11 cellular contexts compared by ENCODE assay signal in genomic region chr3:58047806-58048205, GRCh38. TPM values are rescaled to one million over a fixed set of nuclear protein-coding genes. Genes with fewer than 3 reads are reported as not detected.
A peak's percentile ranks its signal among the peaks of the same experiment; 100 is the strongest.
DNase-seq lines count a peak whose midpoint lies in the region; ATAC-seq, FAIRE-seq and TF ChIP-seq lines count a peak whose summit lies in the region.
"Had no signal": no experiment of that assay in that cellular context is flagged by ENCODE, and none has a peak within 500 bp of the region (broad histone marks: within the 10 kb centered on the region; RNA-seq: fewer than 3 reads in every experiment).

No MANE protein-coding gene starts in this region.

- TF ChIP-seq POLR2A in HepG2 (IDR thresholded peaks at IDR 0.05; ENCODE audit: insufficient read depth in 1 of 2, low read depth in 2 of 2, low read length in 2 of 2): no peak

- H3K4me3 ChIP-seq in brain microvascular endothelial cell (ENCODE audit: low read depth, low read length): no peak overlapping the region
- H3K4me3 ChIP-seq in HepG2 (replicated peaks in 1 of 3; ENCODE audit: insufficient read depth in 1 of 3, low read depth in 2 of 3, low read length in 3 of 3): no peak overlapping the region

- H2AFZ ChIP-seq in HepG2 (ENCODE audit: low read length): no peak overlapping the region

- peaks cover 100% of the 10 kb centered on the region for H3K79me2 ChIP-seq in HepG2 (ENCODE audit: insufficient read depth, low read length)

- H3K4me2 ChIP-seq in HepG2 (ENCODE audit: low read depth, low read length): no peak overlapping the region

- H3K27ac Mint-ChIP-seq in type B pancreatic cell: peak overlapping the region; percentile 95
- H3K27ac Mint-ChIP-seq: activated naive CD4-positive, alpha-beta T cell treated with anti-CD3 and anti-CD28 coated beads, Interleukin-2, amount 50 U/mL, for 72 hours; stimulated activated memory B cell treated with anti-CD40 and anti-IgM and Interleukin-4, amounts not matched to agents 10 μg/mL and 1 μg/mL and 100 μg/mL, for 72 hours had no signal

- DNase-seq in HK-2 (ENCODE audit: unreplicated experiment) (peak; percentile 42), brain microvascular endothelial cell (peak; percentile 96), HepG2 (ENCODE audit: low spot score) (no peak), type B pancreatic cell (ENCODE audit: extremely low spot score, unreplicated experiment) (no peak)
- DNase-seq in stimulated activated CD4-positive, alpha-beta T cell treated with anti-CD3 and anti-CD28 coated beads, Interleukin-2, amount 100 ng/mL, for 24 hours: no peak
- no peak for DNase-seq in activated T-cell treated with anti-CD3 and anti-CD28 coated beads, Interleukin-2, amount 50 U/mL, for 4 hours
- DNase-seq: NCI-H748 treated with DMSO at 0.1 percent for 48 hours, posterior cingulate gyrus had no signal

- TF ChIP-seq EP300 in HepG2 (IDR thresholded peaks at IDR 0.05; ENCODE audit: low read depth in 2 of 2, low read length in 2 of 2) (no peak), HepG2 (CRISPR knock-in tag; IDR thresholded peaks at IDR 0.05; ENCODE audit: borderline replicate concordance) (no peak)

- peak; percentile 0 for TF ChIP-seq CTCF in brain microvascular endothelial cell (IDR thresholded peaks at IDR 0.05; ENCODE audit: low read depth, low read length, missing control alignments)
- no peak for TF ChIP-seq CTCF in HepG2 (CRISPR knock-in tag; IDR thresholded peaks at IDR 0.05)
- TF ChIP-seq CTCF in type B pancreatic cell (conservative IDR thresholded peaks at IDR 0.05): no peak

- no peaks in the 10 kb centered on the region for H3K9me3 ChIP-seq in HepG2 (ENCODE audit: low read length)

- H3K9ac ChIP-seq in HepG2 (ENCODE audit: insufficient read depth, low read depth, low read length): no peak overlapping the region

- POLR2A ChIA-PET in HepG2 (lab: Yijun Ruan, JAX): interaction anchor here (0.7 kb wide), 1 partner anchor 26 kb away, joined by 3 read pairs; no protein-coding TSS in a partner anchor

- no peaks in the 10 kb centered on the region for H3K27me3 Mint-ChIP-seq in type B pancreatic cell
- H3K27me3 Mint-ChIP-seq in activated T-cell treated with anti-CD3 and anti-CD28 coated beads, Interleukin-2, amount 50 U/mL, for 4 hours (ENCODE audit: low read depth): no peaks in the 10 kb centered on the region
- H3K27me3 Mint-ChIP-seq: stimulated activated memory B cell treated with anti-CD40 and anti-IgM and Interleukin-4, amounts not matched to agents 10 μg/mL and 1 μg/mL and 100 μg/mL, for 72 hours had no signal

- H3K4me1 ChIP-seq in HepG2 (ENCODE audit: insufficient read depth, low read length): peaks cover 81% of the 10 kb centered on the region

- TF ChIP-seq RAD21 in HepG2 (CRISPR knock-in tag; IDR thresholded peaks at IDR 0.05): no peak

- ATAC-seq in HepG2 (no peak), GM21576 (IDR thresholded peaks at IDR 0.05; ENCODE audit: unreplicated experiment) (no peak)
- ATAC-seq in activated T-cell treated with anti-CD3 and anti-CD28 coated beads, Interleukin-2, amount 50 U/mL, for 4 hours: no peak
- ATAC-seq: activated naive CD4-positive, alpha-beta T cell treated with anti-CD3 and anti-CD28 coated beads, Interleukin-2, amount 50 U/mL, for 72 hours; stimulated activated memory B cell treated with anti-CD40 and anti-IgM and Interleukin-4, amounts not matched to agents 10 μg/mL and 1 μg/mL and 100 μg/mL, for 72 hours had no signal

- 95% methylated on average over 5 of the region's 5 CpGs for WGBS in HepG2 (ENCODE audit: low lambda C conversion rate)

- no TSS peak for BruUV-seq in HepG2 (replicated peaks; lab: Mats Ljungman, UMichigan)

- H3K36me3 Mint-ChIP-seq in type B pancreatic cell: peaks cover 13% of the 10 kb centered on the region
- H3K36me3 Mint-ChIP-seq in activated T-cell treated with anti-CD3 and anti-CD28 coated beads, Interleukin-2, amount 50 U/mL, for 4 hours (ENCODE audit: insufficient read depth): peaks cover 6% of the 10 kb centered on the region
- H3K36me3 Mint-ChIP-seq: activated naive CD4-positive, alpha-beta T cell treated with anti-CD3 and anti-CD28 coated beads, Interleukin-2, amount 50 U/mL, for 72 hours; stimulated activated memory B cell treated with anti-CD40 and anti-IgM and Interleukin-4, amounts not matched to agents 10 μg/mL and 1 μg/mL and 100 μg/mL, for 72 hours had no signal

- H3K27me3 ChIP-seq in brain microvascular endothelial cell (replicated peaks) (no peaks in the 10 kb centered on the region), HepG2 (ENCODE audit: control insufficient read depth in 1 of 2, insufficient read depth in 2 of 2, low read length in 2 of 2) (no peaks in the 10 kb centered on the region)

- H3K27ac ChIP-seq in brain microvascular endothelial cell (peak overlapping the region; percentile 92), HepG2 (ENCODE audit: extremely low read length, insufficient read depth, low read length) (peak overlapping the region; percentile 96)

- CTCF ChIA-PET in HepG2 (lab: Yijun Ruan, JAX; ENCODE audit: low intra/inter-chr PET ratio, low total read pairs): no interaction called here

- in situ Hi-C loops in brain microvascular endothelial cell (cut with HindIII; ENCODE audit: low pct_ligation_motif_present, low sequenced_read_pairs): no loop called here
- in situ Hi-C loops in HepG2 (cut with HindIII; ENCODE audit: extremely low pct_ligation_motif_present, low pct_unique_long_range_greater_than_20kb): no loop called here

- peaks cover 74% of the 10 kb centered on the region for H3K4me1 Mint-ChIP-seq in type B pancreatic cell (ENCODE audit: unreplicated experiment)
- H3K4me1 Mint-ChIP-seq in activated T-cell treated with anti-CD3 and anti-CD28 coated beads, Interleukin-2, amount 50 U/mL, for 4 hours (ENCODE audit: low read depth): peaks cover 27% of the 10 kb centered on the region

- FAIRE-seq in HepG2 (lab: Jason Lieb, UNC): no peak

- H3K9me3 Mint-ChIP-seq in type B pancreatic cell: no peaks in the 10 kb centered on the region
- H3K9me3 Mint-ChIP-seq in activated T-cell treated with anti-CD3 and anti-CD28 coated beads, Interleukin-2, amount 50 U/mL, for 4 hours: no peaks in the 10 kb centered on the region
- H3K9me3 Mint-ChIP-seq: activated naive CD4-positive, alpha-beta T cell treated with anti-CD3 and anti-CD28 coated beads, Interleukin-2, amount 50 U/mL, for 72 hours; stimulated activated memory B cell treated with anti-CD40 and anti-IgM and Interleukin-4, amounts not matched to agents 10 μg/mL and 1 μg/mL and 100 μg/mL, for 72 hours had no signal

- H3K36me3 ChIP-seq in brain microvascular endothelial cell (replicated peaks) (no peaks in the 10 kb centered on the region), HepG2 (replicated peaks in 1 of 2; ENCODE audit: control insufficient read depth in 1 of 2, insufficient read depth in 2 of 2, low read length in 2 of 2) (peaks cover 1 to 4% of the 10 kb centered on the region in 2 experiments; a peak in 1 of 5 replicates)

- no peak overlapping the region for H3K4me3 Mint-ChIP-seq in type B pancreatic cell
- H3K4me3 Mint-ChIP-seq in activated T-cell treated with anti-CD3 and anti-CD28 coated beads, Interleukin-2, amount 50 U/mL, for 4 hours: no peak overlapping the region
- H3K4me3 Mint-ChIP-seq: stimulated activated memory B cell treated with anti-CD40 and anti-IgM and Interleukin-4, amounts not matched to agents 10 μg/mL and 1 μg/mL and 100 μg/mL, for 72 hours had no signal

- intact Hi-C loops in HepG2 (cut with micrococcal nuclease; ENCODE audit: unreplicated experiment): no loop called here

- 0 out of 2 replicates have a peak, but pooled peaks cover 4% of the 10 kb centered on the region for H4K20me1 ChIP-seq in HepG2 (ENCODE audit: insufficient read depth, low read length)

TF ChIP-seq in HepG2, 621 proteins besides CTCF, POLR2A, EP300 and RAD21 (continues in another document):
- TF ChIP-seq SMARCC2 (IDR thresholded peaks at IDR 0.05): no peak
- TF ChIP-seq, protein P1, sequence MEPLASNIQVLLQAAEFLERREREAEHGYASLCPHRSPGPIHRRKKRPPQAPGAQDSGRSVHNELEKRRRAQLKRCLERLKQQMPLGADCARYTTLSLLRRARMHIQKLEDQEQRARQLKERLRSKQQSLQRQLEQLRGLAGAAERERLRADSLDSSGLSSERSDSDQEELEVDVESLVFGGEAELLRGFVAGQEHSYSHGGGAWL (CRISPR knock-in tag; IDR thresholded peaks at IDR 0.05): no peak

RNA-seq across cellular contexts. Expression of gene FLNB, which starts 39.6 kb away (rescaled TPM):
- 48.8 and 130 TPM in 2 replicates for total RNA-seq in HepG2 (2016; rRNA removed; fragmentation: Illumina TruSeq; extraction: Trizol)
- total RNA-seq in HepG2 (2016; cell fraction: cytosol; rRNA removed; fragmentation: Illumina TruSeq; extraction: Trizol; ENCODE audit: low read depth): 13.1 and 13.3 TPM in 2 replicates
- total RNA-seq in HepG2 (2016; cell fraction: insoluble cytoplasmic fraction; rRNA removed; fragmentation: Illumina TruSeq; extraction: Trizol): 39.2 and 136 TPM in 2 replicates
- total RNA-seq in HepG2 (2016; cell fraction: membrane; rRNA removed; fragmentation: Illumina TruSeq; extraction: Trizol): 18.9 and 22.5 TPM in 2 replicates
- total RNA-seq in HepG2 (2016; cell fraction: nucleus; rRNA removed; fragmentation: Illumina TruSeq; extraction: Trizol): 211 and 228 TPM in 2 replicates
- polyA plus RNA-seq in HepG2 (2011; rRNA removed): 106 and 126 TPM in 2 replicates
- polyA plus RNA-seq in HepG2 (2011; cell fraction: cytosol; rRNA removed): 92.4 and 98.4 TPM in 2 replicates
- polyA plus RNA-seq in HepG2 (2011; cell fraction: nucleus; rRNA removed): 739 and 796 TPM in 2 replicates
- 198 and 216 TPM in 2 replicates for polyA plus RNA-seq in HepG2 (2012)
- polyA plus RNA-seq in HepG2 (2016; cell fraction: cytosol; fragmentation: Illumina TruSeq; extraction: Trizol; ENCODE audit: low read depth): 8.9 and 9.6 TPM in 2 replicates
- 41.9 and 44.7 TPM in 2 replicates for polyA plus RNA-seq in HepG2 (2016; cell fraction: insoluble cytoplasmic fraction; fragmentation: Illumina TruSeq; extraction: Trizol; ENCODE audit: low read depth)
- 15.4 and 16.3 TPM in 2 replicates for polyA plus RNA-seq in HepG2 (2016; cell fraction: membrane; fragmentation: Illumina TruSeq; extraction: Trizol; ENCODE audit: low read depth)
- 270 and 279 TPM in 2 replicates for polyA plus RNA-seq in HepG2 (2016; cell fraction: nucleus; fragmentation: Illumina TruSeq; extraction: Trizol; ENCODE audit: insufficient read depth, low read depth)
- 277 and 558 TPM in 2 replicates for polyA minus RNA-seq in HepG2 (2011; rRNA and poly(A)+ RNA removed; ENCODE audit: low replicate concordance)
- polyA minus RNA-seq in HepG2 (2011; cell fraction: cytosol; rRNA and poly(A)+ RNA removed): 259 and 274 TPM in 2 replicates
- 831 and 1,056 TPM in 2 replicates for polyA minus RNA-seq in HepG2 (2011; cell fraction: nucleus; rRNA and poly(A)+ RNA removed)
- total RNA-seq in type B pancreatic cell (ENCODE audit: low replicate concordance): 204 and 295 TPM in 2 replicates
- 10 to 100 TPM; 16.4 to 23.4 (median 19.4) TPM for total RNA-seq in activated T-cell treated with anti-CD3 and anti-CD28 coated beads, Interleukin-2, amount 50 U/mL, for 4 hours

Comparison
In these comparisons a context has a peak if more than half of its experiments do, and no peak if none do; other contexts are left out.
1. DNase-seq: peak in HK-2 (single experiment) and brain microvascular endothelial cell (single experiment); none in HepG2 (single experiment), type B pancreatic cell (single experiment), stimulated activated CD4-positive, alpha-beta T cell treated with anti-CD3 and anti-CD28 coated beads, Interleukin-2, amount 100 ng/mL, for 24 hours (0 of 2) and activated T-cell treated with anti-CD3 and anti-CD28 coated beads, Interleukin-2, amount 50 U/mL, for 4 hours (single experiment).